Comparison of ENCODE assay signal across 23 cellular contexts in the genomic region with DNA sequence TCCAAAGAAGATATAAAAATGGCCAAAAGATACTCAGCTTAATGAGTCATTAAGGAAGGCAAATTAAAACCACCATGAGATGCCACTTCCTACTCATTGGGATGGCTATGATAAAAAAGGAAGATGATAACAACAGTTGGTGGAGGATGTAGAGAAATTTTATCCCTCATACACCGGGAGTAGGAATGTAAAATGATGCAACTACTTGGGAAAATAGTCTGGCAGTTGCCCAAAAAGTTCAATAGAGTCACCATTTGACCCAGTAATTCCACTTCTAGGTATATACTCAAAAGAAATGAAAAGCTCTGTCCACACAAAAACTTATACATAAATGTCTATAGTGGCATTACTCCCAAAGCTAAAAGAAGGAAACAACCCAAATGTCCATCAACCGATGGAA. TPM values are rescaled to one million over a fixed set of nuclear protein-coding genes. Genes with fewer than 3 reads are reported as not detected.
"Had no signal": no experiment of that assay in that cellular context is flagged by ENCODE, and none has a peak within 500 bp of the region (broad histone marks: within the 10 kb centered on the region; RNA-seq: fewer than 3 reads in every experiment).

No MANE protein-coding gene starts in this region.

- ATAC-seq: activated CD8-positive, alpha-beta T cell treated with anti-CD3 and anti-CD28 coated beads for 36 hours; foreskin keratinocyte; heart right ventricle; right cardiac atrium; WTC11 had no signal

- H3K36me3 ChIP-seq: brain microvascular endothelial cell, heart right ventricle, tibial artery, uterus had no signal

- H3K4me1 ChIP-seq: foreskin keratinocyte, heart right ventricle, tibial artery, uterus had no signal

- DNase-seq: activated CD4-positive, alpha-beta T cell treated with anti-CD3 and anti-CD28 coated beads for 4 hours; activated CD8-positive, alpha-beta T cell treated with anti-CD3 and anti-CD28 coated beads for 36 hours; activated gamma-delta T cell treated with Interleukin-2 at 50 U/mL for 16 hours; activated T-cell treated with anti-CD3 and anti-CD28 coated beads, Interleukin-2, amount 50 U/mL, for 48 hours; amygdala; brain microvascular endothelial cell; cerebellar nuclear complex; foreskin keratinocyte; heart right ventricle; mesendoderm; nucleus accumbens; posterior cingulate gyrus; right cardiac atrium; small intestine; stimulated activated CD4-positive, alpha-beta T cell treated with anti-CD3 and anti-CD28 coated beads, Interleukin-4, amount 100 ng/mL, for 24 hours; stimulated activated naive CD4-positive, alpha-beta T cell; tibial artery; uterus had no signal

- H3K4me3 ChIP-seq: heart right ventricle, tibial artery, uterus had no signal

- H3K9me3 ChIP-seq: heart right ventricle, tibial artery, uterus had no signal

- H3K27me3 ChIP-seq: brain microvascular endothelial cell, foreskin keratinocyte, tibial artery, uterus had no signal

- H3K27ac ChIP-seq: brain microvascular endothelial cell, foreskin keratinocyte, heart right ventricle, tibial artery, uterus had no signal

- FAIRE-seq: small intestine had no signal

RNA-seq across cellular contexts. Expression of a gene that starts 10.1 kb away (rescaled TPM):
- total RNA-seq: activated CD8-positive, alpha-beta T cell treated with anti-CD3 and anti-CD28 coated beads for 36 hours; dermis microvascular lymphatic vessel endothelial cell; foreskin keratinocyte had no signal

RNA-seq across cellular contexts. Expression of a gene that starts 38.9 kb away (rescaled TPM):
- total RNA-seq: activated CD8-positive, alpha-beta T cell treated with anti-CD3 and anti-CD28 coated beads for 36 hours; dermis microvascular lymphatic vessel endothelial cell; epithelial cell of proximal tubule; foreskin keratinocyte; heart right ventricle; lower leg skin; right cardiac atrium; subcutaneous adipose tissue; uterus; WTC11 had no signal
